In genomic region chr4:168557658-168558057, GRCh38 we compare ENCODE assay signal across 14 cellular contexts.
"Had no signal": no experiment of that assay in that cellular context is flagged by ENCODE, and none has a peak within 500 bp of the region (broad histone marks: within the 10 kb centered on the region; RNA-seq: fewer than 3 reads in every experiment).

No MANE protein-coding gene starts in this region.

- H3K27ac ChIP-seq: ascending aorta, ovary, stomach, thyroid gland had no signal

- FAIRE-seq: bronchial epithelial cell had no signal

- ATAC-seq: esophagus mucosa had no signal

- H3K4me3 ChIP-seq: ascending aorta, ovary, stomach, thyroid gland had no signal

- H3K9me3 ChIP-seq: ascending aorta, ovary, stomach, thyroid gland had no signal

- DNase-seq: activated CD4-positive, alpha-beta memory T cell treated with anti-CD3 and anti-CD28 coated beads, Interleukin-2, amount 10 ng/mL, durations not matched to agents 7 days and 5 days; activated gamma-delta T cell treated with Interleukin-2 at 50 U/mL for 16 hours; activated T-cell treated with anti-CD3 and anti-CD28 coated beads, Interleukin-2, amount 50 U/mL, for 48 hours; head of caudate nucleus; nephron progenitor cell; ovary; stimulated activated CD4-positive, alpha-beta T cell treated with anti-CD3 and anti-CD28 coated beads, Interleukin-4, amount 100 ng/mL, for 1 hour; stimulated activated CD8-positive, alpha-beta memory T cell treated with anti-CD3 and anti-CD28 coated beads, Interleukin-4, amount 100 ng/mL, for 48 hours; stomach; T-helper 9 cell; thyroid gland had no signal

- H3K27me3 ChIP-seq: ascending aorta, ovary, stomach, thyroid gland had no signal

- H3K36me3 ChIP-seq: ascending aorta, ovary, stomach, thyroid gland had no signal
